ENCODE assay signal across 2 cellular contexts in the genomic region with DNA sequence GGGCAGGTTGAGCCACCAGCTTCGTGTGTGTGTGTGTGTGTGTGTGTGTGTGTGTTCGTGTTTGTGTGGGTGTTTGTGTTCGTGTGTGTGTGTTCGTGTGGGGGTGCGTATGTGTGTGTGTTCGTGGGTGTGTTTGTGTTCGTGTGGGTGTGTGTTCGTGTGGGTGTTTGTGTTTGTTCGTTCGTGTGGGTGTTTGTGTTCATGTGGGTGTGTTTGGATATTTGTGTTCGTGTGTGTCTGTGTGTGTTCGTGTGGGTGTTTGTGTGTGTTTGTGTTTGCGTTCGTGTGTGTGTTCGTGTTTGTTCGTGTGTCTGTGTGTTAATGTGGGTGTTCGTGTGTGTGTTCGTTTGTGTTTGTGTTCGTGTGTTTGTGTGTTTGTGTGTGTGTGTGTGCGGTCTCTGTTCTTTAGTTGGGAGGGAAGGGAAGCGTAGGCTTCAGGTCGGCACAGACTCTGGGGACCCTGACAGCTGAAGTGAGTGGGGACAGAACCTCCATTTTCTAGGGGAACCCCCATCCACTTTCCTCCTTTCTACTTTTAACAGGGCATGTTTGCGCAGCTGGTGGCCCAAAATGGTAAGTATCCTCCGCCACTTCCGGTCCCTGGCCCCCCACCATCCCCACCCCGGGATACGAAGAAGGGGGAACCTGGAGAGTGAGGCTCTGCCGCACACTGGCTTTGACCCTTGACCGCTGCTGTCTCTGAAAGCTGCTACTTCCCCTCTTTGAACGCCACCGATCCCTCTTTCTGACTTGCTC.
TF ChIP-seq lines count a peak whose summit lies in the region.

No MANE protein-coding gene starts in this region.

TF ChIP-seq in GM12878, 131 proteins besides CTCF, POLR2A, EP300 and RAD21 (continues in another document):
- TF ChIP-seq WRNIP1 (IDR thresholded peaks at IDR 0.05; ENCODE audit: borderline replicate concordance, low read depth, low read length) (peak; percentile 98), RUNX3 (IDR thresholded peaks at IDR 0.05; ENCODE audit: low read length) (0 out of 2 replicates have a peak, but pooled peaks have one; percentile 29), SMAD1 (IDR thresholded peaks at IDR 0.05; ENCODE audit: low read depth, partially characterized antibody) (peak; percentile 99), EZH2 (IDR thresholded peaks at IDR 0.05; ENCODE audit: borderline replicate concordance, control insufficient read depth, low read depth, low read length) (no peak), SKIL (IDR thresholded peaks at IDR 0.05; ENCODE audit: low read depth, poor library complexity, severe bottlenecking) (peak; percentile 63), CREM (IDR thresholded peaks at IDR 0.05; ENCODE audit: low read depth) (no peak; the same call in 1 of the 2 replicates), POU2F2 (IDR thresholded peaks at IDR 0.05; ENCODE audit: borderline replicate concordance, low read depth, low read length) (0 out of 3 replicates have a peak, but pooled peaks have one; percentile 52), FOS (IDR thresholded peaks at IDR 0.05; ENCODE audit: borderline replicate concordance, extremely low read depth, insufficient read length) (no peak), NFXL1 (IDR thresholded peaks at IDR 0.05; ENCODE audit: borderline replicate concordance) (no peak), IRF3 (IDR thresholded peaks at IDR 0.05) (no peak), ZNF274 (IDR thresholded peaks at IDR 0.05; ENCODE audit: insufficient read depth, insufficient read length) (no peak), TCF12 (IDR thresholded peaks at IDR 0.05; ENCODE audit: low read depth, low read length) (peak; percentile 81), PML (IDR thresholded peaks at IDR 0.05; ENCODE audit: low read length) (peak; percentile 73; the same call in 1 of the 2 replicates), NBN (IDR thresholded peaks at IDR 0.05) (peak; percentile 100), MEF2B (IDR thresholded peaks at IDR 0.05; ENCODE audit: partially characterized antibody, poor library complexity, severe bottlenecking) (peak; percentile 55), ATF2 (IDR thresholded peaks at IDR 0.05; ENCODE audit: low read length) (no peak), SP1 (IDR thresholded peaks at IDR 0.05; ENCODE audit: low read depth, low read length) (peak; percentile 11), PAX8 (IDR thresholded peaks at IDR 0.05) (no peak), MLLT1 (IDR thresholded peaks at IDR 0.05) (peak; percentile 100), KLF5 (IDR thresholded peaks at IDR 0.05; ENCODE audit: partially characterized antibody) (no peak)
- TF ChIP-seq, protein P1, sequence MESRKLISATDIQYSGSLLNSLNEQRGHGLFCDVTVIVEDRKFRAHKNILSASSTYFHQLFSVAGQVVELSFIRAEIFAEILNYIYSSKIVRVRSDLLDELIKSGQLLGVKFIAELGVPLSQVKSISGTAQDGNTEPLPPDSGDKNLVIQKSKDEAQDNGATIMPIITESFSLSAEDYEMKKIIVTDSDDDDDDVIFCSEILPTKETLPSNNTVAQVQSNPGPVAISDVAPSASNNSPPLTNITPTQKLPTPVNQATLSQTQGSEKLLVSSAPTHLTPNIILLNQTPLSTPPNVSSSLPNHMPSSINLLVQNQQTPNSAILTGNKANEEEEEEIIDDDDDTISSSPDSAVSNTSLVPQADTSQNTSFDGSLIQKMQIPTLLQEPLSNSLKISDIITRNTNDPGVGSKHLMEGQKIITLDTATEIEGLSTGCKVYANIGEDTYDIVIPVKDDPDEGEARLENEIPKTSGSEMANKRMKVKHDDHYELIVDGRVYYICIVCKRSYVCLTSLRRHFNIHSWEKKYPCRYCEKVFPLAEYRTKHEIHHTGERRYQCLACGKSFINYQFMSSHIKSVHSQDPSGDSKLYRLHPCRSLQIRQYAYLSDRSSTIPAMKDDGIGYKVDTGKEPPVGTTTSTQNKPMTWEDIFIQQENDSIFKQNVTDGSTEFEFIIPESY (IDR thresholded peaks at IDR 0.05), result peak; percentile 38; the same call in 1 of the 2 replicates

TF ChIP-seq in neural cell, 6 proteins besides CTCF, POLR2A, EP300 and RAD21:
- TF ChIP-seq MXI1 (conservative IDR thresholded peaks at IDR 0.05; ENCODE audit: poor library complexity, severe bottlenecking) (no peak), EZH2 (IDR thresholded peaks at IDR 0.05; ENCODE audit: borderline replicate concordance, insufficient read depth, low read length, poor library complexity, severe bottlenecking) (no peak)
